10 cellular contexts compared by ENCODE assay signal in the genomic region with DNA sequence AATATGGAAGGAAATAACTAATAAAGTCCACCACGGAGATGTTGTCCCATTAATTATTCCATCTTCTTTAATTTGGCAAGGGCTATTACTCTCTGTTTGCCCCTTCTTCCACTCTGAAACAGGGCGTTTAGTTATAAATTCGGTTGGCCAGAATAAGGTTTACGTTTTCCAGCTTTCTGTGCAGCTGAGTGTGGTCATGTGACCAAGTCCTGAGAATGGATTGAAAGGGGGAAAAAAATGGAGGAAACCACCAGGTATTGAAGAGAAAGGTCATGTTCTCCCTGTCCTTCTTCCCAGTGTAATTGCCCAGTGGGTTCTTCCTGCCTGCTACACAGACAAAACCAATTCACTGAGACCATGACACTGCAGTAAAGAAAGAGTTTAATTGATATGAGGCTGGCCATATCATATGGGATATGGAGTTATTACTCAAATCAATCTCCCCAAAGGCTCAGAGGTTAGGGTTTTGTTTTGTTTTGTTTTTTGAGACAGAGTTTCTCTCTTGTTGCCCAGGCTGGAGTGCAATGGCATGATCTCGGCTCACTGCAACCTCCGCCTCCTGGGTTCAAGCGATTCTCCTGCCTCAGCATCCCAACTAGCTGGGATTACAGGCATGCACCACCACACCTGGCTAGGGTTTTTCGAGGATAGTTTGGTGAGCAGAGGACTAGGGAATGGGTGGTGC. TPM values are rescaled to one million over a fixed set of nuclear protein-coding genes. Genes with fewer than 3 reads are reported as not detected.
A peak's percentile ranks its signal among the peaks of the same experiment; 100 is the strongest.
DNase-seq lines count a peak whose midpoint lies in the region; ATAC-seq and TF ChIP-seq lines count a peak whose summit lies in the region.
"Had no signal": no experiment of that assay in that cellular context is flagged by ENCODE, and none has a peak within 500 bp of the region (broad histone marks: within the 10 kb centered on the region; RNA-seq: fewer than 3 reads in every experiment).

No MANE protein-coding gene starts in this region.

- no peak for TF ChIP-seq EP300 in transverse colon (IDR thresholded peaks at IDR 0.05; ENCODE audit: low read depth)

- intact Hi-C loops in PC-9 (cut with micrococcal nuclease; ENCODE audit: unreplicated experiment) (no loop called here), colonic mucosa (cut with DNase I) (no loop called here), transverse colon (cut with DNase I; ENCODE audit: low total_unique reads) (no loop called here)

- H3K4me2 ChIP-seq in PC-9, result peak overlapping the region; percentile 76

- ATAC-seq in HG02588 (IDR thresholded peaks at IDR 0.05; ENCODE audit: unreplicated experiment) (no peak), HG02852 (IDR thresholded peaks at IDR 0.05; ENCODE audit: unreplicated experiment) (no peak)
- no peak for ATAC-seq in stimulated activated effector memory CD8-positive, alpha-beta T cell treated with anti-CD3 and anti-CD28 coated beads, Interleukin-12 subunit alpha, Interleukin-12 subunit beta, amount 100 ng/mL, for 72 hours

- 66 to 83% methylated on average over 5 to 8 of the region's 8 CpGs for WGBS in transverse colon (ENCODE audit: low coverage in 1 of 2), 2 donors

- POLR2A ChIA-PET in PC-9 (lab: Charles Lee; ENCODE audit: unreplicated experiment), result interaction anchor here (0.5 to 0.7 kb wide), 3 partner anchors 14 to 54 kb away, joined by 3 to 6 read pairs (median 5); no protein-coding TSS in a partner anchor

- H3K4me3 ChIP-seq in PC-9 (peak overlapping the region; percentile 45; the same call in 1 of the 2 replicates), colonic mucosa (no peak overlapping the region), muscle layer of duodenum (ENCODE audit: low read depth in 1 of 2, low read length in 2 of 2) (no peak overlapping the region), transverse colon (no peak overlapping the region)

- peaks cover 42% of the 10 kb centered on the region for H3F3A ChIP-seq in PC-9 (ENCODE audit: insufficient read depth, low read depth)

- no peaks in the 10 kb centered on the region for H4K20me1 ChIP-seq in PC-9 (ENCODE audit: insufficient read depth)

- peaks cover 12% of the 10 kb centered on the region for H3K36me3 Mint-ChIP-seq in stimulated activated effector memory CD8-positive, alpha-beta T cell treated with anti-CD3 and anti-CD28 coated beads, Interleukin-12 subunit alpha, Interleukin-12 subunit beta, amount 100 ng/mL, for 72 hours

- H3K27me3 ChIP-seq in PC-9 (ENCODE audit: insufficient read depth, low read depth) (no peaks in the 10 kb centered on the region), colonic mucosa (no peaks in the 10 kb centered on the region), muscle layer of duodenum (ENCODE audit: low read depth, low read length) (no peaks in the 10 kb centered on the region), transverse colon (no peaks in the 10 kb centered on the region)

- no peak for TF ChIP-seq POLR2A in transverse colon (IDR thresholded peaks at IDR 0.05)

- H3K4me3 Mint-ChIP-seq in stimulated activated effector memory CD8-positive, alpha-beta T cell treated with anti-CD3 and anti-CD28 coated beads, Interleukin-12 subunit alpha, Interleukin-12 subunit beta, amount 100 ng/mL, for 72 hours, result no peak overlapping the region

- H3K4me1 ChIP-seq in PC-9 (replicated peaks; ENCODE audit: insufficient read depth) (peaks cover 46% of the 10 kb centered on the region), colonic mucosa (peaks cover 10% of the 10 kb centered on the region), muscle layer of duodenum (ENCODE audit: control insufficient read depth in 1 of 2, insufficient read depth in 2 of 2, low read length in 2 of 2) (peaks cover 11 to 20% of the 10 kb centered on the region in 2 donors), transverse colon (peaks cover 34 to 58% (median 45%) of the 10 kb centered on the region in 4 donors)

- DNase-seq in PC-9, result no peak
- no peak for DNase-seq in colonic mucosa
- DNase-seq in transverse colon, result no peak
- no peak for DNase-seq in stimulated activated effector memory CD8-positive, alpha-beta T cell treated with anti-CD3 and anti-CD28 coated beads, Interleukin-12 subunit alpha, Interleukin-12 subunit beta, amount 100 ng/mL, for 72 hours (ENCODE audit: low spot score in 2 of 2)
- DNase-seq: activated CD4-positive, CD25-positive, alpha-beta regulatory T cell; activated T-cell treated with anti-CD3 and anti-CD28 coated beads for 4 hours; NCI-H1436 treated with DMSO at 0.1 percent for 48 hours had no signal

- H3K27ac ChIP-seq in PC-9 (peak overlapping the region; percentile 87), colonic mucosa (peak overlapping the region; percentile 74), muscle layer of duodenum (ENCODE audit: low read length) (peak overlapping the region; percentile 79), transverse colon (peak overlapping the region; percentile 78 to 83 (median 80))

- BruUV-seq in PC-9 (replicated peaks; lab: Mats Ljungman, UMichigan), result no TSS peak

- no peak overlapping the region for H3K27ac Mint-ChIP-seq in stimulated activated effector memory CD8-positive, alpha-beta T cell treated with anti-CD3 and anti-CD28 coated beads, Interleukin-12 subunit alpha, Interleukin-12 subunit beta, amount 100 ng/mL, for 72 hours

- TF ChIP-seq CTCF in PC-9 (conservative IDR thresholded peaks at IDR 0.05) (no peak), colonic mucosa (IDR thresholded peaks at IDR 0.05) (no peak), transverse colon (IDR thresholded peaks at IDR 0.05) (no peak)

- CTCF ChIA-PET in PC-9 (lab: Charles Lee), result interaction anchor here (0.6 to 1.1 kb wide), 2 partner anchors 14 to 15 kb away, joined by 4 read pairs; a partner anchor contains a TSS

- in situ Hi-C loops in transverse colon (cut with MboI; ENCODE audit: low pct_ligation_motif_present in 1 of 4, low pct_unique_long_range_greater_than_20kb in 1 of 4, low sequenced_read_pairs in 3 of 4), result no loop called here

- no peaks in the 10 kb centered on the region for H3K36me3 ChIP-seq in PC-9 (ENCODE audit: low read depth)
- H3K36me3 ChIP-seq in colonic mucosa, result no peaks in the 10 kb centered on the region
- H3K36me3 ChIP-seq in muscle layer of duodenum (ENCODE audit: control insufficient read depth in 1 of 2, insufficient read depth in 2 of 2, low read length in 2 of 2), result peaks cover 0 to 10% of the 10 kb centered on the region in 2 donors
- no peaks in the 10 kb centered on the region for H3K36me3 ChIP-seq in transverse colon

- H2AFZ ChIP-seq in PC-9, result peak overlapping the region; percentile 80

- H3K9me2 ChIP-seq in PC-9 (ENCODE audit: insufficient read depth), result no peaks in the 10 kb centered on the region

- H3K9me3 ChIP-seq in PC-9 (ENCODE audit: insufficient read depth, low read depth), result no peaks in the 10 kb centered on the region; the same call in 1 of the 2 replicates
- H3K9me3 ChIP-seq in colonic mucosa, result no peaks in the 10 kb centered on the region
- H3K9me3 ChIP-seq in muscle layer of duodenum (ENCODE audit: control insufficient read depth in 1 of 2, low read length in 2 of 2), result no peaks in the 10 kb centered on the region
- H3K9me3 ChIP-seq in transverse colon, result no peaks in the 10 kb centered on the region

- H3K9me3 Mint-ChIP-seq in stimulated activated effector memory CD8-positive, alpha-beta T cell treated with anti-CD3 and anti-CD28 coated beads, Interleukin-12 subunit alpha, Interleukin-12 subunit beta, amount 100 ng/mL, for 72 hours, result peaks cover 2% of the 10 kb centered on the region

- peaks cover 29% of the 10 kb centered on the region for H3K4me1 Mint-ChIP-seq in stimulated activated effector memory CD8-positive, alpha-beta T cell treated with anti-CD3 and anti-CD28 coated beads, Interleukin-12 subunit alpha, Interleukin-12 subunit beta, amount 100 ng/mL, for 72 hours

- H3K79me2 ChIP-seq in PC-9 (ENCODE audit: low read depth), result no peaks in the 10 kb centered on the region

- H3K9ac ChIP-seq in colonic mucosa (ENCODE audit: low read depth in 2 of 2, low read length in 2 of 2), result no peak overlapping the region

RNA-seq across cellular contexts. Expression of a gene that starts 14.3 kb away (rescaled TPM):
- 10.4 and 14.6 TPM in 2 replicates for total RNA-seq in PC-9 (2021)
- 10 to 100 TPM; 13.3 to 15.2 TPM for total RNA-seq in colonic mucosa
- 10 to 100 TPM in 3 of 4 donors, 1 to 10 TPM in 1; 9.0 to 15.7 (median 12.6) TPM for total RNA-seq in transverse colon

RNA-seq across cellular contexts. Expression of a gene that starts 14.7 kb away (rescaled TPM):
- total RNA-seq in PC-9 (2021), result 4.9 and 5.3 TPM in 2 replicates
- 1 to 10 TPM in 1 of 2 donors, under 1 TPM in 1; 0.62 to 1.2 TPM for total RNA-seq in colonic mucosa
- total RNA-seq in transverse colon, result 1 to 10 TPM in 2 of 4 donors, under 1 TPM in 1, not detected in 1; 0.41 to 1.4 (median 1.1) TPM
